8 cellular contexts compared by ENCODE assay signal in genomic region chr2:213688825-213689224, GRCh38.
DNase-seq lines count a peak whose midpoint lies in the region; ATAC-seq, FAIRE-seq and TF ChIP-seq lines count a peak whose summit lies in the region.
"Not testable (repeated sequence)": the region's sequence is repeated elsewhere in the genome, so short reads cannot be mapped to it uniquely, and the experiment has no call there.

No MANE protein-coding gene starts in this region.

- not testable (repeated sequence) for H3K27me3 Mint-ChIP-seq in GM23338 (ENCODE audit: insufficient read depth, low read depth, poor library complexity); H9 (ENCODE audit: low read depth); WTC11 (ENCODE audit: low read depth); endodermal cell (ENCODE audit: insufficient read depth)

- not testable (repeated sequence) for H3K79me1 ChIP-seq in H9 (ENCODE audit: insufficient read depth, low read depth, low read length, poor library complexity, severe bottlenecking); H1 (ENCODE audit: low read depth, low read length)

- H3K23ac ChIP-seq in H9 (ENCODE audit: insufficient read length, low read depth, low read length); H1 (ENCODE audit: insufficient read length): not testable (repeated sequence)

- H2BK20ac ChIP-seq in H9 (ENCODE audit: low read depth, low read length, poor library complexity, severe bottlenecking); H1 (ENCODE audit: low read length): not testable (repeated sequence)

- H3T11ph ChIP-seq in H9 (ENCODE audit: low read length), result not testable (repeated sequence)

- no CpG with 5 or more reads among the region's 3 CpGs for whole genome bisulfite sequencing in H9 (ENCODE audit: extremely low coverage, insufficient read length, low lambda C conversion rate)
- WGBS in HUES64, result 95% methylated on average over 3 of the region's 3 CpGs
- 93% methylated on average over 3 of the region's 3 CpGs; no CpG with 5 or more reads in 1 of the 2 experiments for WGBS in H1 (ENCODE audit: extremely low coverage in 1 of 2, insufficient coverage in 1 of 2, insufficient read length in 1 of 2, insufficient replicate concordance in 2 of 2, low coverage in 1 of 2, low lambda C conversion rate in 2 of 2, missing lambda C conversion rate in 1 of 2), 2 experiments
- WGBS in endodermal cell (ENCODE audit: insufficient coverage in 1 of 2, insufficient read length in 1 of 2), 2 experiments, result 97 to 100% methylated on average over 1 to 3 of the region's 3 CpGs

- not testable (repeated sequence) for H3K79me2 ChIP-seq in GM23338 (replicated peaks; ENCODE audit: insufficient read depth); H9 (ENCODE audit: insufficient read depth, low read length); H1 (ENCODE audit: control insufficient read depth in 1 of 2, insufficient read depth in 2 of 2, low read length in 2 of 2)

- POLR2A ChIA-PET in WTC11 (lab: Charles Lee); H1 (lab: Charles Lee; ENCODE audit: partially characterized antibody): not testable (repeated sequence)

- H3K4me2 ChIP-seq in GM23338; H9 (ENCODE audit: insufficient read depth, insufficient read length, low read length); H1 (ENCODE audit: insufficient read depth in 1 of 2, low read depth in 2 of 2, low read length in 2 of 2): not testable (repeated sequence)

- peaks cover 22% of the 10 kb centered on the region for H3K4me1 Mint-ChIP-seq in GM23338
- H3K4me1 Mint-ChIP-seq in H9, result peaks cover 19 to 26% of the 10 kb centered on the region in 2 experiments
- peaks cover 41% of the 10 kb centered on the region for H3K4me1 Mint-ChIP-seq in WTC11
- H3K4me1 Mint-ChIP-seq in endodermal cell, result not testable (repeated sequence)

- H2AFZ ChIP-seq in GM23338; H9 (ENCODE audit: low read length); H1 (ENCODE audit: low read length): not testable (repeated sequence)

- not testable (repeated sequence) for H2BK5ac ChIP-seq in H9 (ENCODE audit: insufficient read length, low read length)
- H2BK5ac ChIP-seq in H1 (ENCODE audit: low read depth, low read length), result peak overlapping the region; percentile 93; the same call in 1 of the 2 replicates

- H3K27ac ChIP-seq in GM23338 (ENCODE audit: low read depth) (peak overlapping the region; percentile 70), HUES48 (ENCODE audit: low read depth, low read length) (peak overlapping the region; percentile 94), HUES6 (ENCODE audit: low read depth, low read length) (peak overlapping the region; percentile 53), HUES64 (ENCODE audit: low read depth, low read length) (peak overlapping the region; percentile 89)
- not testable (repeated sequence) for H3K27ac ChIP-seq in H9 (ENCODE audit: insufficient read length, low read depth, low read length); H1 (ENCODE audit: low read depth, low read length); endodermal cell (ENCODE audit: low read depth, low read length)

- not testable (repeated sequence) for TF ChIP-seq EP300 in H1 (IDR thresholded peaks at IDR 0.05; ENCODE audit: borderline replicate concordance in 1 of 2, low read depth in 2 of 2, low read length in 2 of 2)

- H3K36me3 Mint-ChIP-seq in GM23338 (ENCODE audit: low read depth), result peaks cover 56% of the 10 kb centered on the region
- H3K36me3 Mint-ChIP-seq in H9 (ENCODE audit: insufficient read depth in 1 of 3, low read depth in 3 of 3), result peaks cover 23 to 52% (median 30%) of the 10 kb centered on the region in 3 experiments
- H3K36me3 Mint-ChIP-seq in WTC11, result peaks cover 35% of the 10 kb centered on the region
- not testable (repeated sequence) for H3K36me3 Mint-ChIP-seq in endodermal cell (ENCODE audit: low read depth)

- not testable (repeated sequence) for H3K4me3 Mint-ChIP-seq in GM23338, H9, endodermal cell
- H3K4me3 Mint-ChIP-seq in WTC11, result 0 out of 2 replicates have a peak overlapping the region, but pooled peaks have one; percentile 11

- not testable (repeated sequence) for H4K20me1 ChIP-seq in GM23338 (replicated peaks; ENCODE audit: insufficient read depth); H9 (ENCODE audit: control insufficient read depth, insufficient read depth, insufficient read length); H1 (replicated peaks in 1 of 2; ENCODE audit: control insufficient read depth in 1 of 2, insufficient read depth in 2 of 2, low read length in 2 of 2)

- ATAC-seq in GM23338, WTC11: not testable (repeated sequence)

- TF ChIP-seq CTCF in GM23338 (conservative IDR thresholded peaks at IDR 0.05; ENCODE audit: low read depth in 2 of 2); H9 (conservative IDR thresholded peaks at IDR 0.05); WTC11 (IDR thresholded peaks at IDR 0.05); H1 (IDR thresholded peaks at IDR 0.05; ENCODE audit: control extremely low read depth in 1 of 3, insufficient read depth in 1 of 3, low read depth in 1 of 3, low read length in 3 of 3); endodermal cell (conservative IDR thresholded peaks at IDR 0.05): not testable (repeated sequence)

- H3K9me3 Mint-ChIP-seq in GM23338, result peaks cover 34% of the 10 kb centered on the region
- peaks cover 38 to 41% of the 10 kb centered on the region in 2 experiments for H3K9me3 Mint-ChIP-seq in H9
- peaks cover 33% of the 10 kb centered on the region for H3K9me3 Mint-ChIP-seq in WTC11
- peaks cover 37% of the 10 kb centered on the region for H3K9me3 Mint-ChIP-seq in endodermal cell

- CTCF ChIA-PET in WTC11 (lab: Charles Lee); H1 (lab: Charles Lee; ENCODE audit: partially characterized antibody): not testable (repeated sequence)

- H3K23me2 ChIP-seq in H9 (ENCODE audit: insufficient read length, low read depth, low read length, poor library complexity, severe bottlenecking); H1 (ENCODE audit: low read depth, low read length): not testable (repeated sequence)

- H3K9me2 ChIP-seq in GM23338 (ENCODE audit: insufficient read depth), result not testable (repeated sequence)

- TF ChIP-seq POLR2A in H1 (IDR thresholded peaks at IDR 0.05; ENCODE audit: control extremely low read depth in 1 of 2, low read depth in 2 of 2, low read length in 2 of 2), result not testable (repeated sequence)

- 0 out of 2 replicates have a peak, but pooled peaks cover 10% of the 10 kb centered on the region for H3K4me1 ChIP-seq in GM23338 (ENCODE audit: insufficient read depth)
- not testable (repeated sequence) for H3K4me1 ChIP-seq in H9 (ENCODE audit: insufficient read depth, low read length); HUES6 (ENCODE audit: control insufficient read depth, insufficient read depth, low read length); H1 (replicated peaks in 1 of 4; ENCODE audit: control insufficient read depth in 3 of 4, insufficient read depth in 4 of 4, low read length in 3 of 4); endodermal cell (ENCODE audit: control insufficient read depth, insufficient read depth, low read length)
- peaks cover 16% of the 10 kb centered on the region for H3K4me1 ChIP-seq in HUES48 (ENCODE audit: control insufficient read depth, insufficient read depth, low read length)
- peaks cover 12% of the 10 kb centered on the region; the same call in 1 of the 2 replicates for H3K4me1 ChIP-seq in HUES64 (ENCODE audit: insufficient read depth, low read length)

- not testable (repeated sequence) for H2BK15ac ChIP-seq in H9 (ENCODE audit: low read depth, low read length); H1 (ENCODE audit: low read length)

- not testable (repeated sequence) for H3K27me3 ChIP-seq in GM23338 (ENCODE audit: insufficient read depth); H9 (ENCODE audit: insufficient read depth, low read length); HUES48 (ENCODE audit: control insufficient read depth, insufficient read depth, low read length); HUES6 (ENCODE audit: control insufficient read depth, insufficient read depth, low read length); HUES64 (ENCODE audit: insufficient read depth, low read length); H1 (replicated peaks in 1 of 4; ENCODE audit: control insufficient read depth in 3 of 4, extremely low read depth in 1 of 4, insufficient read depth in 3 of 4, low read length in 3 of 4); endodermal cell (ENCODE audit: control insufficient read depth, insufficient read depth, low read length, poor library complexity, severe bottlenecking)

- H3K9ac ChIP-seq in H9 (ENCODE audit: extremely low read depth, insufficient read length, low read length); HUES48 (ENCODE audit: low read depth, low read length); HUES6 (ENCODE audit: low read length); HUES64 (ENCODE audit: low read depth, low read length); H1 (replicated peaks in 1 of 4; ENCODE audit: extremely low read depth in 1 of 4, low read depth in 3 of 4, low read length in 3 of 4); endodermal cell (ENCODE audit: extremely low read depth, low read length, poor library complexity, severe bottlenecking): not testable (repeated sequence)

- FAIRE-seq in H1 (lab: Jason Lieb, UNC), result not testable (repeated sequence)

- not testable (repeated sequence) for H3K18ac ChIP-seq in H9 (ENCODE audit: insufficient read length, low read depth, low read length); H1 (ENCODE audit: extremely low read depth, low read length)

- H3K4ac ChIP-seq in H9 (ENCODE audit: low read depth, low read length); H1 (replicated peaks; ENCODE audit: insufficient read length, low read depth, low read length): not testable (repeated sequence)

- not testable (repeated sequence) for H3K56ac ChIP-seq in H9 (ENCODE audit: insufficient read length, low read depth, low read length); H1 (replicated peaks; ENCODE audit: insufficient read length, low read depth, low read length)

- not testable (repeated sequence) for DNase-seq in GM23338 (ENCODE audit: low spot score); H9; WTC11 (ENCODE audit: low spot score); H1 (ENCODE audit: low read depth in 1 of 2, low spot score in 2 of 2); endodermal cell

- H2BK12ac ChIP-seq in H9 (ENCODE audit: insufficient read length, low read depth, low read length); H1 (ENCODE audit: low read depth, low read length): not testable (repeated sequence)

- not testable (repeated sequence) for H2AK5ac ChIP-seq in H9 (ENCODE audit: insufficient read length, low read length); H1 (ENCODE audit: low read depth, low read length)

- H4K5ac ChIP-seq in H9 (ENCODE audit: insufficient read length, low read depth, low read length); H1 (ENCODE audit: insufficient read length, low read depth, low read length): not testable (repeated sequence)

- H3K9me3 ChIP-seq in H9 (ENCODE audit: control insufficient read depth, low read depth, low read length); H1 (ENCODE audit: insufficient read depth in 2 of 2, low read depth in 1 of 2, low read length in 1 of 2): not testable (repeated sequence)
- H3K9me3 ChIP-seq in HUES48 (ENCODE audit: control insufficient read depth, insufficient read depth, low read length), result peaks cover 30% of the 10 kb centered on the region
- H3K9me3 ChIP-seq in HUES6 (ENCODE audit: control insufficient read depth, insufficient read depth, low read depth, low read length), result peaks cover 39% of the 10 kb centered on the region
- peaks cover 17% of the 10 kb centered on the region for H3K9me3 ChIP-seq in HUES64 (ENCODE audit: insufficient read depth, low read depth, low read length)
- peaks cover 39% of the 10 kb centered on the region for H3K9me3 ChIP-seq in endodermal cell (ENCODE audit: control insufficient read depth, low read length)

- TF ChIP-seq RAD21 in H1 (IDR thresholded peaks at IDR 0.05 in 1 of 2, conservative IDR thresholded peaks at IDR 0.05 in 1 of 2; ENCODE audit: low read depth in 2 of 2, low read length in 2 of 2), result not testable (repeated sequence)

- H2BK120ac ChIP-seq in H9 (ENCODE audit: low read depth, low read length, poor library complexity, severe bottlenecking), result not testable (repeated sequence)
- H2BK120ac ChIP-seq in H1 (replicated peaks; ENCODE audit: low read depth, low read length), result peak overlapping the region; percentile 39

- not testable (repeated sequence) for H4K8ac ChIP-seq in H9 (replicated peaks; ENCODE audit: insufficient read length, low read depth, low read length); H1 (ENCODE audit: extremely low read depth, insufficient read depth, low read length)

- H3K27ac Mint-ChIP-seq in GM23338 (peak overlapping the region; percentile 93), H9 (peak overlapping the region; percentile 50 to 95 (median 88); a peak in 4 of 7 replicates), WTC11 (peak overlapping the region; percentile 95)
- not testable (repeated sequence) for H3K27ac Mint-ChIP-seq in endodermal cell

- not testable (repeated sequence) for H3K36me3 ChIP-seq in GM23338 (ENCODE audit: insufficient read depth); HUES48 (ENCODE audit: control insufficient read depth, insufficient read depth, low read length); HUES6 (ENCODE audit: control insufficient read depth, insufficient read depth, low read length); HUES64 (ENCODE audit: insufficient read depth, low read length); H1 (ENCODE audit: control insufficient read depth in 2 of 4, insufficient read depth in 4 of 4, low read length in 3 of 4); endodermal cell (ENCODE audit: control insufficient read depth, insufficient read depth, low read length)

- H3K4me3 ChIP-seq in GM23338; HUES48 (ENCODE audit: low read depth, low read length); HUES6 (ENCODE audit: low read depth, low read length); HUES64 (ENCODE audit: low read length); H1 (ENCODE audit: extremely low read depth in 1 of 4, insufficient read depth in 2 of 4, low read depth in 3 of 4, low read length in 4 of 4): not testable (repeated sequence)
- H3K4me3 ChIP-seq in endodermal cell (ENCODE audit: low read length), result peak overlapping the region; percentile 19

- H3F3A ChIP-seq in GM23338 (replicated peaks; ENCODE audit: low read depth), result not testable (repeated sequence)

- not testable (repeated sequence) for H3K14ac ChIP-seq in H9 (ENCODE audit: insufficient read depth, low read length); H1 (ENCODE audit: insufficient read length)

- not testable (repeated sequence) for H4K91ac ChIP-seq in H9 (ENCODE audit: insufficient read length, low read depth, low read length)
- peak overlapping the region; percentile 73 for H4K91ac ChIP-seq in H1 (replicated peaks; ENCODE audit: insufficient read length, low read length)
